12 cellular contexts compared by ENCODE assay signal in genomic region chr13:37598572-37598971, GRCh38. TPM values are rescaled to one million over a fixed set of nuclear protein-coding genes. Genes with fewer than 3 reads are reported as not detected.
DNase-seq lines count a peak whose midpoint lies in the region; ATAC-seq and TF ChIP-seq lines count a peak whose summit lies in the region.
"Had no signal": no experiment of that assay in that cellular context is flagged by ENCODE, and none has a peak within 500 bp of the region (broad histone marks: within the 10 kb centered on the region; RNA-seq: fewer than 3 reads in every experiment).

POSTN (minus strand) TSS chr13:37598768; CDS start chr13:37598726, 42 bp downstream.

- no peaks in the 10 kb centered on the region for H3K36me3 ChIP-seq in cardiac muscle cell
- H3K36me3 ChIP-seq in heart left ventricle: no peaks in the 10 kb centered on the region
- H3K36me3 ChIP-seq in osteoblast (ENCODE audit: insufficient read depth, low read length): peaks cover 31% of the 10 kb centered on the region
- no peaks in the 10 kb centered on the region for H3K36me3 ChIP-seq in aorta (ENCODE audit: control insufficient read depth in 1 of 2, insufficient read depth in 2 of 2, low read length in 1 of 2)
- no peaks in the 10 kb centered on the region for H3K36me3 ChIP-seq in prostate gland

- H3K9me3 ChIP-seq in cardiac muscle cell (ENCODE audit: low read depth) (no peaks in the 10 kb centered on the region), heart left ventricle (no peaks in the 10 kb centered on the region), osteoblast (ENCODE audit: low read depth, low read length) (no peaks in the 10 kb centered on the region), aorta (ENCODE audit: control insufficient read depth, low read length) (no peaks in the 10 kb centered on the region), prostate gland (no peaks in the 10 kb centered on the region)

- H3K4me1 ChIP-seq in cardiac muscle cell (ENCODE audit: low read depth) (no peaks in the 10 kb centered on the region), heart left ventricle (peaks cover 0 to 31% (median 0%) of the 10 kb centered on the region in 12 donors), osteoblast (ENCODE audit: insufficient read depth, low read length) (peaks cover 33% of the 10 kb centered on the region), aorta (ENCODE audit: control insufficient read depth in 1 of 2, insufficient read depth in 2 of 2, low read length in 2 of 2) (peaks cover 0 to 3% of the 10 kb centered on the region in 2 donors), prostate gland (replicated peaks) (no peaks in the 10 kb centered on the region)

- peaks cover 2% of the 10 kb centered on the region for H4K20me1 ChIP-seq in osteoblast (ENCODE audit: insufficient read depth, low read length)

- intact Hi-C loops in Right ventricle myocardium inferior (cut with DNase I): no loop called here
- intact Hi-C loops in heart left ventricle (cut with DNase I): no loop called here
- intact Hi-C loops in aorta (cut with DNase I): no loop called here
- intact Hi-C loops in prostate gland (cut with DNase I): no loop called here

- H3K27me3 ChIP-seq in cardiac muscle cell: no peaks in the 10 kb centered on the region
- H3K27me3 ChIP-seq in heart left ventricle: no peaks in the 10 kb centered on the region
- no peaks in the 10 kb centered on the region for H3K27me3 ChIP-seq in osteoblast (ENCODE audit: insufficient read depth, low read length)
- H3K27me3 ChIP-seq in aorta (ENCODE audit: control insufficient read depth in 1 of 2, insufficient read depth in 2 of 2, low read length in 1 of 2): no peaks in the 10 kb centered on the region
- no peaks in the 10 kb centered on the region for H3K27me3 ChIP-seq in prostate gland (replicated peaks; ENCODE audit: insufficient read depth)

- peaks cover 44% of the 10 kb centered on the region for H3K79me2 ChIP-seq in osteoblast (ENCODE audit: insufficient read depth, low read length)

- WGBS in heart left ventricle, 4 donors: 16 to 32% (median 20%) methylated on average over 6 of the region's 6 CpGs
- WGBS in aorta, 2 donors: 7 to 9% methylated on average over 6 of the region's 6 CpGs
- WGBS in prostate gland: 10% methylated on average over 6 of the region's 6 CpGs

- H3K27ac ChIP-seq in cardiac muscle cell: no peak within 1 kb of the TSS
- H3K27ac ChIP-seq in heart left ventricle: peak within 1 kb of the TSS in 2 of 12 donors; percentile 11 to 40
- H3K27ac ChIP-seq in osteoblast (ENCODE audit: low read depth, low read length): peak within 1 kb of the TSS; percentile 76
- no peak within 1 kb of the TSS for H3K27ac ChIP-seq in aorta (ENCODE audit: low read depth in 1 of 2, low read length in 2 of 2)
- H3K27ac ChIP-seq in prostate gland: no peak within 1 kb of the TSS

- peak; percentile 9 to 82 for DNase-seq in cardiac muscle cell (ENCODE audit: low read depth in 1 of 2, low spot score in 1 of 2)
- no peak for DNase-seq in Right ventricle myocardium inferior (ENCODE audit: missing footprints)
- DNase-seq in heart left ventricle: peak in 1 of 5 donors; percentile 6
- DNase-seq in osteoblast (ENCODE audit: insufficient read length, low spot score, missing footprints): no peak
- no peak for DNase-seq in aorta
- DNase-seq in A172 (ENCODE audit: low spot score): no peak
- DNase-seq in prostate gland (ENCODE audit: low spot score): no peak
- no peak for DNase-seq in activated CD4-positive, CD25-positive, alpha-beta regulatory T cell treated with anti-CD3 and anti-CD28 coated beads, Interleukin-2, amount 50 U/mL, for 72 hours
- DNase-seq: activated CD4-positive, alpha-beta T cell treated with anti-CD3 and anti-CD28 coated beads, Interleukin-2, amount 50 U/mL, for 48 hours; activated naive CD8-positive, alpha-beta T cell treated with anti-CD3 and anti-CD28 coated beads, Interleukin-2, amount 10 ng/mL, durations not matched to agents 7 days and 5 days; foreskin melanocyte had no signal

- TF ChIP-seq CTCF in cardiac muscle cell (IDR thresholded peaks at IDR 0.05; ENCODE audit: low read depth, low read length) (no peak), heart left ventricle (IDR thresholded peaks at IDR 0.05) (no peak), osteoblast (IDR thresholded peaks at IDR 0.05; ENCODE audit: extremely low read depth, low read depth, low read length) (no peak), prostate gland (IDR thresholded peaks at IDR 0.05) (no peak)

- TF ChIP-seq POLR2A in heart left ventricle (IDR thresholded peaks at IDR 0.05) (no peak), prostate gland (IDR thresholded peaks at IDR 0.05) (no peak)

- H3K4me3 ChIP-seq in cardiac muscle cell (no peak within 1 kb of the TSS), heart left ventricle (peak within 1 kb of the TSS in 8 of 12 donors; percentile 15 to 54 (median 34)), osteoblast (ENCODE audit: insufficient read depth, low read length) (peak within 1 kb of the TSS; percentile 72), aorta (ENCODE audit: low read length in 2 of 2) (peak within 1 kb of the TSS in 1 of 2 donors; percentile 20), prostate gland (no peak within 1 kb of the TSS)

- peak within 1 kb of the TSS; percentile 68 for H2AFZ ChIP-seq in osteoblast (ENCODE audit: low read length)

- ATAC-seq in Right ventricle myocardium inferior: no peak
- no peak for ATAC-seq in heart left ventricle
- ATAC-seq in aorta (ENCODE audit: low FRiP score): no peak

- H3K4me2 ChIP-seq in osteoblast (ENCODE audit: insufficient read depth, low read length): peak within 1 kb of the TSS; percentile 75

RNA-seq across cellular contexts. Expression of gene POSTN, which starts in this region (rescaled TPM):
- 5.1 and 8.4 TPM in 2 replicates for total RNA-seq in cardiac muscle cell
- 4.0 and 5.0 TPM in 2 replicates for polyA plus RNA-seq in cardiac muscle cell
- total RNA-seq in Right ventricle myocardium inferior: 4.4 TPM
- total RNA-seq in heart left ventricle: 100 to 1,000 TPM in 1 of 9 donors, 10 to 100 TPM in 7, 1 to 10 TPM in 1; 8.7 to 102 (median 22.9) TPM
- 10 to 100 TPM; 24.2 to 27.5 TPM for polyA plus RNA-seq in heart left ventricle
- 1,081 and 1,287 TPM in 2 replicates for total RNA-seq in osteoblast
- total RNA-seq in aorta: 100 to 1,000 TPM; 160 to 190 TPM
- polyA plus RNA-seq in aorta: 100 to 1,000 TPM; 100 to 218 TPM
- 2.4 and 3.0 TPM in 2 replicates for total RNA-seq in A172 (2014; rRNA removed; shearing (Covaris generic))
- total RNA-seq in prostate gland: 10 to 100 TPM in 1 of 2 donors, 1 to 10 TPM in 1; 8.5 to 28.3 TPM
- total RNA-seq: activated naive CD8-positive, alpha-beta T cell treated with anti-CD3 and anti-CD28 coated beads, Interleukin-2, amount 10 ng/mL, durations not matched to agents 7 days and 5 days had no signal
- polyA plus RNA-seq: IgD-negative memory B cell had no signal

Comparison
In these comparisons a context has a peak if more than half of its experiments do, and no peak if none do; other contexts are left out.
1. DNase-seq: peak in cardiac muscle cell (2 of 2); none in Right ventricle myocardium inferior (single experiment), osteoblast (single experiment), aorta (0 of 2), A172 (single experiment), prostate gland (single experiment) and activated CD4-positive, CD25-positive, alpha-beta regulatory T cell treated with anti-CD3 and anti-CD28 coated beads, Interleukin-2, amount 50 U/mL, for 72 hours (single experiment).
2. H3K4me3 ChIP-seq: peak in heart left ventricle (8 of 12) and osteoblast (single experiment); none in cardiac muscle cell (single experiment) and prostate gland (0 of 2).